18 cellular contexts compared by ENCODE assay signal in the genomic region with DNA sequence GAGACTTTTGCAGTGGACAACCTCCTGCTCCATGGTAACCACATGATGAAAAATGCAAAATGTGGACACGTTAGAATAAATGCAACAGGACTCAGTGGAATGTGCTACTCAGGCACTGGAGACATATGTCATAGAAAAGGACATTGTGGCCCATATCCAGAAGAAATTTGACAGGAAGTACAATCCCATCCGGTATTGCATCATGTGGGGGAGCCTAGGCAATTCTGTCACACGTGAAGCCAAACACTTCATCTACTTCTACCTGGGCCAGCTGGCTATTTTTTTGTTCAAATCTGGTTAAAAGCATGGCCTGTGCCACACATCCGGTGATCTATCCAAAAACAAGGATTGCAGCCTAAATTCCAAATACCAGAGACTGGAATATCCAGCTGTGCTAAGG.
A peak's percentile ranks its signal among the peaks of the same experiment; 100 is the strongest.
DNase-seq lines count a peak whose midpoint lies in the region; ATAC-seq, FAIRE-seq and TF ChIP-seq lines count a peak whose summit lies in the region.
"Had no signal": no experiment of that assay in that cellular context is flagged by ENCODE, and none has a peak within 500 bp of the region (broad histone marks: within the 10 kb centered on the region; RNA-seq: fewer than 3 reads in every experiment).

No MANE protein-coding gene starts in this region.

- DNase-seq in HepG2 (ENCODE audit: low spot score), result no peak
- no peak for DNase-seq in right lobe of liver
- DNase-seq in HT1080 (ENCODE audit: low read depth), result peak; percentile 46
- DNase-seq in left ventricle myocardium inferior, result no peak
- no peak for DNase-seq in NCI-H2081 treated with DMSO at 0.1 percent for 48 hours (lab: John Stamatoyannopoulos, UW)
- DNase-seq: AML-193; Caco-2; CD4-positive, alpha-beta T cell; DMS79 treated with DMSO at 0.1 percent for 48 hours; EL; IMR-90; KBM-7 had no signal

- intact Hi-C loops in HepG2 (cut with micrococcal nuclease; ENCODE audit: unreplicated experiment) (no loop called here), right lobe of liver (cut with DNase I) (no loop called here), left ventricle myocardium inferior (cut with micrococcal nuclease) (no loop called here)

- H4K20me1 ChIP-seq in HepG2 (ENCODE audit: insufficient read depth, low read length), result no peaks in the 10 kb centered on the region

- ATAC-seq in HepG2, result no peak
- no peak for ATAC-seq in right lobe of liver
- ATAC-seq: GM12878 had no signal

- TF ChIP-seq EP300 in HepG2 (IDR thresholded peaks at IDR 0.05; ENCODE audit: low read depth in 2 of 2, low read length in 2 of 2), result no peak
- no peak for TF ChIP-seq EP300 in HepG2 (CRISPR knock-in tag; IDR thresholded peaks at IDR 0.05; ENCODE audit: borderline replicate concordance)

- H3K4me2 ChIP-seq in HepG2 (ENCODE audit: low read depth, low read length), result no peak overlapping the region

- TF ChIP-seq CTCF in HepG2 (CRISPR knock-in tag; IDR thresholded peaks at IDR 0.05) (no peak), right lobe of liver (IDR thresholded peaks at IDR 0.05) (no peak), left ventricle myocardium inferior (IDR thresholded peaks at IDR 0.05; ENCODE audit: borderline replicate concordance) (no peak)

- no peak overlapping the region for H2AFZ ChIP-seq in HepG2 (ENCODE audit: low read length)

- CTCF ChIA-PET in HepG2 (lab: Yijun Ruan, JAX; ENCODE audit: low intra/inter-chr PET ratio, low total read pairs), result no interaction called here

- H3K36me3 ChIP-seq in HepG2 (replicated peaks in 1 of 2; ENCODE audit: control insufficient read depth in 1 of 2, insufficient read depth in 2 of 2, low read length in 2 of 2) (no peaks in the 10 kb centered on the region), right lobe of liver (no peaks in the 10 kb centered on the region), iPS-18a (ENCODE audit: control insufficient read depth, low read depth, low read length) (no peaks in the 10 kb centered on the region), left ventricle myocardium inferior (no peaks in the 10 kb centered on the region)
- H3K36me3 ChIP-seq: HAP-1 had no signal

- H3K4me1 ChIP-seq in HepG2 (ENCODE audit: insufficient read depth, low read length) (no peaks in the 10 kb centered on the region), right lobe of liver (no peaks in the 10 kb centered on the region), iPS-18a (ENCODE audit: control insufficient read depth, low read depth, low read length) (peaks cover 9% of the 10 kb centered on the region), left ventricle myocardium inferior (no peaks in the 10 kb centered on the region)
- H3K4me1 ChIP-seq: Caco-2 had no signal

- H3K9ac ChIP-seq in HepG2 (ENCODE audit: insufficient read depth, low read depth, low read length), result no peak overlapping the region
- H3K9ac ChIP-seq in iPS-18a (ENCODE audit: low read length), result no peak overlapping the region

- no peaks in the 10 kb centered on the region for H3K79me2 ChIP-seq in HepG2 (ENCODE audit: insufficient read depth, low read length)

- POLR2A ChIA-PET in HepG2 (lab: Yijun Ruan, JAX), result no interaction called here

- no peaks in the 10 kb centered on the region for H3K9me3 ChIP-seq in HepG2 (ENCODE audit: low read length)
- H3K9me3 ChIP-seq in right lobe of liver, result no peaks in the 10 kb centered on the region
- H3K9me3 ChIP-seq in iPS-18a (ENCODE audit: control insufficient read depth, low read depth, low read length), result no peaks in the 10 kb centered on the region
- no peaks in the 10 kb centered on the region for H3K9me3 ChIP-seq in left ventricle myocardium inferior (replicated peaks)
- H3K9me3 ChIP-seq: Caco-2, HAP-1 had no signal

- H3K27me3 ChIP-seq in HepG2 (ENCODE audit: control insufficient read depth in 1 of 2, insufficient read depth in 2 of 2, low read length in 2 of 2), result no peaks in the 10 kb centered on the region
- H3K27me3 ChIP-seq in right lobe of liver, result no peaks in the 10 kb centered on the region
- no peaks in the 10 kb centered on the region for H3K27me3 ChIP-seq in iPS-18a (ENCODE audit: control insufficient read depth, insufficient read depth, low read length)
- H3K27me3 ChIP-seq in left ventricle myocardium inferior (ENCODE audit: low read depth), result no peaks in the 10 kb centered on the region

- H3K27ac ChIP-seq in HepG2 (ENCODE audit: extremely low read length, insufficient read depth, low read length), result no peak overlapping the region
- no peak overlapping the region for H3K27ac ChIP-seq in right lobe of liver
- peak overlapping the region; percentile 39 for H3K27ac ChIP-seq in iPS-18a (ENCODE audit: low read length)
- H3K27ac ChIP-seq in left ventricle myocardium inferior (replicated peaks), result no peak overlapping the region
- H3K27ac ChIP-seq: C4-2B had no signal

- BruUV-seq in HepG2 (replicated peaks; lab: Mats Ljungman, UMichigan), result no TSS peak

- in situ Hi-C loops in HepG2 (cut with HindIII; ENCODE audit: extremely low pct_ligation_motif_present, low pct_unique_long_range_greater_than_20kb), result no loop called here

- WGBS in HepG2 (ENCODE audit: low lambda C conversion rate), result 0% methylated on average over 3 of the region's 4 CpGs
- WGBS in right lobe of liver (ENCODE audit: insufficient coverage, low coverage, low lambda C conversion rate, missing lambda C conversion rate), result 32% methylated on average over 4 of the region's 4 CpGs

- FAIRE-seq in HepG2 (lab: Jason Lieb, UNC), result no peak
- FAIRE-seq: A204.1, D721Med, GM12878 had no signal

- no peak for TF ChIP-seq RAD21 in HepG2 (CRISPR knock-in tag; IDR thresholded peaks at IDR 0.05)

- no peak overlapping the region for H3K4me3 ChIP-seq in HepG2 (replicated peaks in 1 of 3; ENCODE audit: insufficient read depth in 1 of 3, low read depth in 2 of 3, low read length in 3 of 3)
- H3K4me3 ChIP-seq in right lobe of liver, result no peak overlapping the region
- no peak overlapping the region for H3K4me3 ChIP-seq in iPS-18a (ENCODE audit: low read length)
- no peak overlapping the region for H3K4me3 ChIP-seq in left ventricle myocardium inferior
- H3K4me3 ChIP-seq: GM12878, HAP-1 had no signal

- TF ChIP-seq POLR2A in HepG2 (IDR thresholded peaks at IDR 0.05; ENCODE audit: insufficient read depth in 1 of 2, low read depth in 2 of 2, low read length in 2 of 2) (no peak), right lobe of liver (IDR thresholded peaks at IDR 0.05) (no peak)

TF ChIP-seq in HepG2, 621 proteins besides CTCF, POLR2A, EP300 and RAD21:
- TF ChIP-seq ZFP91 (CRISPR knock-in tag; IDR thresholded peaks at IDR 0.05; ENCODE audit: borderline replicate concordance), result no peak
- no peak for TF ChIP-seq KLF12 (CRISPR knock-in tag; IDR thresholded peaks at IDR 0.05; ENCODE audit: borderline replicate concordance)
- peak; percentile 41; the same call in 1 of the 2 replicates for TF ChIP-seq CEBPB (IDR thresholded peaks at IDR 0.05; ENCODE audit: borderline replicate concordance, low read depth, low read length)
- no peak for TF ChIP-seq MED13 (CRISPR knock-in tag; IDR thresholded peaks at IDR 0.05)
- TF ChIP-seq ZC3H4 (CRISPR knock-in tag; IDR thresholded peaks at IDR 0.05; ENCODE audit: borderline replicate concordance), result no peak
- no peak for TF ChIP-seq ZBTB44 (CRISPR knock-in tag; IDR thresholded peaks at IDR 0.05)
- no peak for TF ChIP-seq ARHGAP35 (CRISPR knock-in tag; IDR thresholded peaks at IDR 0.05; ENCODE audit: borderline replicate concordance)
- no peak for TF ChIP-seq GABPA (IDR thresholded peaks at IDR 0.05; ENCODE audit: low read depth, low read length)
- TF ChIP-seq GABPA (CRISPR knock-in tag; IDR thresholded peaks at IDR 0.05; ENCODE audit: low read depth), result 0 out of 2 replicates have a peak, but pooled peaks have one; percentile 12
- no peak for TF ChIP-seq ZNF350 (CRISPR knock-in tag; IDR thresholded peaks at IDR 0.05; ENCODE audit: borderline replicate concordance, low read depth)
- TF ChIP-seq EZH2 (conservative IDR thresholded peaks at IDR 0.05; ENCODE audit: low read depth, low read length), result no peak
- no peak for TF ChIP-seq TBX3 (IDR thresholded peaks at IDR 0.05; ENCODE audit: borderline replicate concordance)
- TF ChIP-seq ZNF468 (CRISPR knock-in tag; IDR thresholded peaks at IDR 0.05), result no peak
- TF ChIP-seq, protein P1, sequence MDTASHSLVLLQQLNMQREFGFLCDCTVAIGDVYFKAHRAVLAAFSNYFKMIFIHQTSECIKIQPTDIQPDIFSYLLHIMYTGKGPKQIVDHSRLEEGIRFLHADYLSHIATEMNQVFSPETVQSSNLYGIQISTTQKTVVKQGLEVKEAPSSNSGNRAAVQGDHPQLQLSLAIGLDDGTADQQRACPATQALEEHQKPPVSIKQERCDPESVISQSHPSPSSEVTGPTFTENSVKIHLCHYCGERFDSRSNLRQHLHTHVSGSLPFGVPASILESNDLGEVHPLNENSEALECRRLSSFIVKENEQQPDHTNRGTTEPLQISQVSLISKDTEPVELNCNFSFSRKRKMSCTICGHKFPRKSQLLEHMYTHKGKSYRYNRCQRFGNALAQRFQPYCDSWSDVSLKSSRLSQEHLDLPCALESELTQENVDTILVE (CRISPR knock-in tag; IDR thresholded peaks at IDR 0.05), result no peak
